In genomic region chr2:231300020-231300721, GRCh38 we compare ENCODE assay signal across 12 cellular contexts.
A peak's percentile ranks its signal among the peaks of the same experiment; 100 is the strongest.
DNase-seq lines count a peak whose midpoint lies in the region; TF ChIP-seq lines count a peak whose summit lies in the region.
"Had no signal": no experiment of that assay in that cellular context is flagged by ENCODE, and none has a peak within 500 bp of the region (broad histone marks: within the 10 kb centered on the region; RNA-seq: fewer than 3 reads in every experiment).

No MANE protein-coding gene starts in this region.

- no peaks in the 10 kb centered on the region for H4K20me1 ChIP-seq in Karpas-422 (ENCODE audit: insufficient read depth, low read depth, low read length)
- no peaks in the 10 kb centered on the region for H4K20me1 ChIP-seq in GM23248 (ENCODE audit: insufficient read depth)

- H3K27ac ChIP-seq in Karpas-422 (ENCODE audit: low read length) (no peak overlapping the region), cingulate gyrus (ENCODE audit: low read depth, low read length) (peak overlapping the region; percentile 40), GM23248 (no peak overlapping the region)

- H3K9me3 ChIP-seq in Karpas-422 (ENCODE audit: low read length) (no peaks in the 10 kb centered on the region), GM23248 (ENCODE audit: low read depth) (no peaks in the 10 kb centered on the region)

- no peaks in the 10 kb centered on the region for H3F3A ChIP-seq in GM23248 (ENCODE audit: insufficient read depth)

- in situ Hi-C loops in GM23248 (cut with MboI) = no loop called here

- 88% methylated on average over 8 of the region's 8 CpGs for WGBS in GM23248 (ENCODE audit: low coverage in 1 of 2, low lambda C conversion rate in 2 of 2, missing lambda C conversion rate in 2 of 2), 2 experiments

- no peaks in the 10 kb centered on the region for H3K36me3 ChIP-seq in Karpas-422 (ENCODE audit: insufficient read depth, low read length)
- no peaks in the 10 kb centered on the region for H3K36me3 ChIP-seq in GM23248 (ENCODE audit: low read depth)

- DNase-seq in Karpas-422 (no peak), non-pigmented ciliary epithelial cell (ENCODE audit: low read depth) (peak; percentile 37), A172 (ENCODE audit: low spot score) (no peak), GM23248 (no peak), ecto neural progenitor cell (ENCODE audit: low spot score) (no peak)
- no peak for DNase-seq in activated CD4-positive, alpha-beta T cell treated with anti-CD3 and anti-CD28 coated beads, Interleukin-2, amount 50 U/mL, for 48 hours
- DNase-seq: activated naive CD4-positive, alpha-beta T cell treated with anti-CD3 and anti-CD28 coated beads, Interleukin-2, amount 50 U/mL, for 16 hours; DMS153; stimulated activated CD4-positive, alpha-beta T cell treated with anti-CD3 and anti-CD28 coated beads, Interleukin-12 subunit alpha, Interleukin-12 subunit beta, amount 100 ng/mL, for 4 hours; stimulated activated naive CD8-positive, alpha-beta T cell treated with anti-CD3 and anti-CD28 coated beads, Interleukin-15, amount 100 ng/mL, for 72 hours had no signal

- TF ChIP-seq POLR2A in GM18526 (IDR thresholded peaks at IDR 0.05; ENCODE audit: extremely low read depth, insufficient read length) = peak; percentile 35

- H3K27me3 ChIP-seq in Karpas-422 (ENCODE audit: low read length) = no peaks in the 10 kb centered on the region
- no peaks in the 10 kb centered on the region for H3K27me3 ChIP-seq in GM23248 (replicated peaks; ENCODE audit: insufficient read depth)

- H3K4me1 ChIP-seq in Karpas-422 (ENCODE audit: low read length) = peaks cover 33% of the 10 kb centered on the region
- H3K4me1 ChIP-seq in GM23248 (ENCODE audit: insufficient read depth) = no peaks in the 10 kb centered on the region

- H3K79me2 ChIP-seq in Karpas-422 (ENCODE audit: low read length) (no peaks in the 10 kb centered on the region), GM23248 (ENCODE audit: insufficient read depth) (no peaks in the 10 kb centered on the region)

- H3K9me2 ChIP-seq in Karpas-422 (replicated peaks; ENCODE audit: insufficient read depth, low read length) (no peaks in the 10 kb centered on the region), GM23248 (ENCODE audit: insufficient read depth) (no peaks in the 10 kb centered on the region)

- H3K9ac ChIP-seq in Karpas-422 (ENCODE audit: low read length) (no peak overlapping the region), GM23248 (no peak overlapping the region)

- H3K4me3 ChIP-seq in Karpas-422 (ENCODE audit: low read length) (no peak overlapping the region), GM23248 (no peak overlapping the region)

- H3K4me2 ChIP-seq in Karpas-422 (ENCODE audit: low read depth, low read length, poor library complexity, severe bottlenecking) (no peak overlapping the region), GM23248 (ENCODE audit: unreplicated experiment) (no peak overlapping the region)

- H2AFZ ChIP-seq in Karpas-422 (ENCODE audit: low read length) (peak overlapping the region; percentile 35), GM23248 (no peak overlapping the region)
